In genomic region chr7:6430271-6430940, GRCh38 we compare ENCODE assay signal across 11 cellular contexts. TPM values are rescaled to one million over a fixed set of nuclear protein-coding genes. Genes with fewer than 3 reads are reported as not detected.
DNase-seq lines count a peak whose midpoint lies in the region; ATAC-seq and TF ChIP-seq lines count a peak whose summit lies in the region.
"Had no signal": no experiment of that assay in that cellular context is flagged by ENCODE, and none has a peak within 500 bp of the region (broad histone marks: within the 10 kb centered on the region; RNA-seq: fewer than 3 reads in every experiment).

No MANE protein-coding gene starts in this region.

- H3K36me3 ChIP-seq in BE2C (peaks cover 30% of the 10 kb centered on the region), vagina (peaks cover 0 to 61% of the 10 kb centered on the region in 2 donors)

- intact Hi-C loops in vagina (cut with DNase I) (no loop called here), Right ventricle myocardium superior (cut with DNase I) (loop anchor here (10.0 kb wide), 2 partner anchors 46 to 436 kb away; no protein-coding TSS in a partner anchor)

- no peak for ATAC-seq in Right ventricle myocardium superior (ENCODE audit: poor library complexity)
- ATAC-seq in GM21447 (IDR thresholded peaks at IDR 0.05; ENCODE audit: unreplicated experiment), result no peak

- no peaks in the 10 kb centered on the region for H3K4me1 ChIP-seq in BE2C
- H3K4me1 ChIP-seq in vagina, result peaks cover 6% of the 10 kb centered on the region

- TF ChIP-seq POLR2A in vagina (IDR thresholded peaks at IDR 0.05), result no peak

- H3K27ac ChIP-seq in vagina, result no peak overlapping the region

- DNase-seq in BE2C (peak; percentile 45), HCEC 1CT (peak; percentile 64), amniotic epithelial cell (ENCODE audit: low read depth) (peak; percentile 75), iPS-NIHi7 (ENCODE audit: extremely low spot score) (peak; percentile 58), vagina (ENCODE audit: extremely low spot score in 2 of 2) (no peak), NCI-H2196 treated with DMSO at 0.1 percent for 48 hours (lab: John Stamatoyannopoulos, UW; ENCODE audit: unreplicated experiment) (no peak), Right ventricle myocardium superior (no peak)
- DNase-seq: activated CD4-positive, alpha-beta T cell treated with anti-CD3 and anti-CD28 coated beads, Interleukin-2, amount 50 U/mL, for 48 hours; effector CD8-positive, alpha-beta T cell; NCI-H345 had no signal

- H3K27me3 ChIP-seq in BE2C (no peaks in the 10 kb centered on the region), vagina (no peaks in the 10 kb centered on the region)

- TF ChIP-seq CTCF in BE2C (IDR thresholded peaks at IDR 0.05; ENCODE audit: low read depth, low read length) (peak; percentile 33; the same call in 1 of the 2 replicates), vagina (IDR thresholded peaks at IDR 0.05) (no peak)

- H3K9me3 ChIP-seq in BE2C (no peaks in the 10 kb centered on the region), vagina (no peaks in the 10 kb centered on the region)

- H3K4me3 ChIP-seq in BE2C (ENCODE audit: low read depth, low read length) (no peak overlapping the region), vagina (no peak overlapping the region)

RNA-seq across cellular contexts. Expression of gene DAGLB, which starts 17.3 kb away (rescaled TPM):
- 24.4 TPM for polyA plus RNA-seq in BE2C (2012; ENCODE audit: insufficient read depth, insufficient read length, low read depth)
- total RNA-seq in vagina, result 22.1 TPM
- 8.1 TPM for total RNA-seq in Right ventricle myocardium superior

RNA-seq across cellular contexts. Expression of gene KDELR2, which starts 53.5 kb away (rescaled TPM):
- 132 TPM for polyA plus RNA-seq in BE2C (2012; ENCODE audit: insufficient read depth, insufficient read length, low read depth)
- total RNA-seq in vagina (68.8 TPM), Right ventricle myocardium superior (41.3 TPM)

RNA-seq across cellular contexts. Expression of gene RAC1, which starts 56.1 kb away (rescaled TPM):
- polyA plus RNA-seq in BE2C (2012; ENCODE audit: insufficient read depth, insufficient read length, low read depth), result 356 TPM
- total RNA-seq in vagina (190 TPM), Right ventricle myocardium superior (124 TPM)

Comparison
In these comparisons a context has a peak if more than half of its experiments do, and no peak if none do; other contexts are left out.
1. DNase-seq: peak in BE2C (single experiment), HCEC 1CT (single experiment), amniotic epithelial cell (single experiment) and iPS-NIHi7 (single experiment); none in vagina (0 of 2), NCI-H2196 treated with DMSO at 0.1 percent for 48 hours (single experiment) and Right ventricle myocardium superior (single experiment).